Comparison of ENCODE assay signal across 2 cellular contexts in the genomic region with DNA sequence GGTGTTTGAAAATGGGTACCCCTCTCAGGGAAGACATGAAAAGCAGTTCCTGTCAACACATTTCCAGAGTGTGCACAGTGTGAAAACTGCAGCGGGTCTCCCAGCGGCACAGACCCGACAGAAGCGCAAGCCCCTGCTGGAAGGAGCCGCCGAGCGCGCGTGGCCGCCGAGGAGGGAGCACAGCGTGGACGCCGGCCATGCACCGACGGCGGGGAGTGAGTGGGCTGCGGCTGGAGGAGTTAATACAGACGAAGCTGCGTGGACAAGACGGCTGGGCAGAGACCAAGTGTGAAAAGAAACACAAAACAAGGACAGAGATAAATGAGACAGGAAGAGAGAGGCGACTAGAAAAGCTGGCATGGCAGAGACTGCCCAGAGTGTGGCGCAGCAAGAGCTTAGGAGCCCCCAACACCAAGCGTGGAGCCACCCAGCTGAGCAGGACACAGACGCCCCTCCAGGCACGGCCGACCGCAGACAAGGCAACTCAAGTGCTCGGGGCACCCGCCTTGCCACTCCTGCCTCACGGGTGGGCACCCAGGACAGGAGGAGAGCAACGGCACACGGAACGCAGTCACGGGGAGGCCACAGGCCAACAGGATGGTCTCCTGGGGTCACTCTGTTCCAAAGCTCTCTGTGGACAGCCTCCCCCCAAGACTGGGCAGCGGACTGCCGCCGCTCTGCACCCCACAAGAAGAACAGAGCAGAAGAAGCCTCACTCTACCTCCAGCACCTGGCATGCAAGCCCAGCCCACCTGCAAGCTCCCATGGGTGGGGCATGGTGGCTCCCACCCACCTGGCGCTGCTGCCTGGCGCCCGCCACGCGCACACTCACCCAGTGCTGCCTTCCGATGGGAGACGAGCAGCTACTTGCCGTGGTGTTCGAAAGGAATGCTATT.
TF ChIP-seq lines count a peak whose summit lies in the region.

No MANE protein-coding gene starts in this region.

TF ChIP-seq in GM12891, 5 proteins besides CTCF, POLR2A, EP300 and RAD21:
- TF ChIP-seq TAF1 (IDR thresholded peaks at IDR 0.05; ENCODE audit: low read depth, low read length): no peak
- TF ChIP-seq SPI1 (IDR thresholded peaks at IDR 0.05; ENCODE audit: low read depth, low read length): no peak
- no peak for TF ChIP-seq PAX5 (IDR thresholded peaks at IDR 0.05; ENCODE audit: insufficient read depth, low read length, severe bottlenecking)
- peak; percentile 46; the same call in 1 of the 2 replicates for TF ChIP-seq POLR2AphosphoS5 (IDR thresholded peaks at IDR 0.05; ENCODE audit: low read depth, low read length)
- TF ChIP-seq POU2F2 (IDR thresholded peaks at IDR 0.05; ENCODE audit: low read depth, low read length): no peak

TF ChIP-seq in H1, 55 proteins besides CTCF, POLR2A, EP300 and RAD21:
- TF ChIP-seq, protein P1, sequence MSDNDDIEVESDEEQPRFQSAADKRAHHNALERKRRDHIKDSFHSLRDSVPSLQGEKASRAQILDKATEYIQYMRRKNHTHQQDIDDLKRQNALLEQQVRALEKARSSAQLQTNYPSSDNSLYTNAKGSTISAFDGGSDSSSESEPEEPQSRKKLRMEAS (IDR thresholded peaks at IDR 0.05): no peak
- TF ChIP-seq SIX5 (IDR thresholded peaks at IDR 0.05; ENCODE audit: low read depth, low read length) (no peak), NANOG (IDR thresholded peaks at IDR 0.05; ENCODE audit: insufficient read depth, low read depth, low read length, poor library complexity, severe bottlenecking) (no peak), EGR1 (IDR thresholded peaks at IDR 0.05; ENCODE audit: borderline replicate concordance, low read depth, low read length) (no peak), TAF1 (IDR thresholded peaks at IDR 0.05; ENCODE audit: low read depth, low read length) (no peak)
- TF ChIP-seq, protein P2, sequence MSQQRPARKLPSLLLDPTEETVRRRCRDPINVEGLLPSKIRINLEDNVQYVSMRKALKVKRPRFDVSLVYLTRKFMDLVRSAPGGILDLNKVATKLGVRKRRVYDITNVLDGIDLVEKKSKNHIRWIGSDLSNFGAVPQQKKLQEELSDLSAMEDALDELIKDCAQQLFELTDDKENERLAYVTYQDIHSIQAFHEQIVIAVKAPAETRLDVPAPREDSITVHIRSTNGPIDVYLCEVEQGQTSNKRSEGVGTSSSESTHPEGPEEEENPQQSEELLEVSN (IDR thresholded peaks at IDR 0.05): no peak
